In genomic region chr3:185332026-185332735, GRCh38 we compare ENCODE assay signal across 9 cellular contexts. TPM values are rescaled to one million over a fixed set of nuclear protein-coding genes. Genes with fewer than 3 reads are reported as not detected.
DNase-seq lines count a peak whose midpoint lies in the region; ATAC-seq and TF ChIP-seq lines count a peak whose summit lies in the region.
"Had no signal": no experiment of that assay in that cellular context is flagged by ENCODE, and none has a peak within 500 bp of the region (broad histone marks: within the 10 kb centered on the region; RNA-seq: fewer than 3 reads in every experiment).

No MANE protein-coding gene starts in this region.

- H3K4me1 ChIP-seq in transverse colon: peaks cover 2 to 60% (median 24%) of the 10 kb centered on the region in 4 donors

- no peak for TF ChIP-seq CTCF in transverse colon (IDR thresholded peaks at IDR 0.05)

- no peaks in the 10 kb centered on the region for H3K9me3 ChIP-seq in transverse colon

- WGBS in transverse colon (ENCODE audit: low coverage in 1 of 2), 2 donors: 28 to 46% methylated on average over 3 of the region's 3 CpGs

- DNase-seq in GF-D8 (lab: John Stamatoyannopoulos, UW) (peak; percentile 83), NOMO-1 (lab: John Stamatoyannopoulos, UW; ENCODE audit: unreplicated experiment in 2 of 2) (peak; percentile 63 to 100), fibroblast of peridontal ligament (ENCODE audit: extremely low read depth) (peak; percentile 70), transverse colon (no peak), germinal center (ENCODE audit: low spot score) (no peak), retina (no peak)

- no peak for TF ChIP-seq POLR2A in transverse colon (IDR thresholded peaks at IDR 0.05)

- peak; percentile 100 for ATAC-seq in GM21367 (IDR thresholded peaks at IDR 0.05; ENCODE audit: unreplicated experiment)
- ATAC-seq in HG03558 (IDR thresholded peaks at IDR 0.05; ENCODE audit: extremely low read depth, unreplicated experiment): peak; percentile 99

- no peak for TF ChIP-seq EP300 in transverse colon (IDR thresholded peaks at IDR 0.05; ENCODE audit: low read depth)

- no peaks in the 10 kb centered on the region for H3K27me3 ChIP-seq in transverse colon

- H3K4me3 ChIP-seq in transverse colon: peak overlapping the region in 1 of 4 donors; percentile 25
- H3K4me3 ChIP-seq: skin epidermis had no signal

- no peaks in the 10 kb centered on the region for H3K36me3 ChIP-seq in transverse colon

- in situ Hi-C loops in transverse colon (cut with MboI; ENCODE audit: low pct_ligation_motif_present in 1 of 4, low pct_unique_long_range_greater_than_20kb in 1 of 4, low sequenced_read_pairs in 3 of 4): no loop called here

- intact Hi-C loops in transverse colon (cut with DNase I; ENCODE audit: low total_unique reads): no loop called here

- peak overlapping the region; percentile 67 to 77 (median 69) for H3K27ac ChIP-seq in transverse colon

RNA-seq across cellular contexts. Expression of gene MAP3K13, which starts 30.8 kb away (rescaled TPM):
- total RNA-seq in transverse colon: 10 to 100 TPM; 17.2 to 42.6 (median 31.9) TPM

Comparison
In these comparisons a context has a peak if more than half of its experiments do, and no peak if none do; other contexts are left out.
1. DNase-seq: peak in GF-D8 (single experiment), NOMO-1 (2 of 2) and fibroblast of peridontal ligament (single experiment); none in transverse colon (single experiment), germinal center (single experiment) and retina (single experiment).